ENCODE assay signal across 9 cellular contexts in genomic region chr17:17354560-17355357, GRCh38. TPM values are rescaled to one million over a fixed set of nuclear protein-coding genes. Genes with fewer than 3 reads are reported as not detected.
DNase-seq lines count a peak whose midpoint lies in the region; TF ChIP-seq lines count a peak whose summit lies in the region.
"Had no signal": no experiment of that assay in that cellular context is flagged by ENCODE, and none has a peak within 500 bp of the region (broad histone marks: within the 10 kb centered on the region; RNA-seq: fewer than 3 reads in every experiment).

No MANE protein-coding gene starts in this region.

- H3K4me1 Mint-ChIP-seq in neural crest cell, result peaks cover 11% of the 10 kb centered on the region

- no peak overlapping the region for H3K27ac Mint-ChIP-seq in neural crest cell (ENCODE audit: unreplicated experiment)
- H3K27ac Mint-ChIP-seq: IgD-negative memory B cell had no signal

- no peak overlapping the region for H3K4me2 ChIP-seq in Karpas-422 (ENCODE audit: low read depth, low read length, poor library complexity, severe bottlenecking)

- H3K27me3 ChIP-seq in Karpas-422 (ENCODE audit: low read length), result no peaks in the 10 kb centered on the region
- no peaks in the 10 kb centered on the region for H3K27me3 ChIP-seq in Peyer's patch

- H3K27ac ChIP-seq in Karpas-422 (ENCODE audit: low read length) (no peak overlapping the region), Peyer's patch (no peak overlapping the region), substantia nigra (ENCODE audit: low read depth, low read length, poor library complexity, severe bottlenecking) (no peak overlapping the region)

- no peak overlapping the region; the same call in 1 of the 2 replicates for H2AFZ ChIP-seq in Karpas-422 (ENCODE audit: low read length)

- no peak for TF ChIP-seq POLR2A in Peyer's patch (IDR thresholded peaks at IDR 0.05)

- H3K36me3 ChIP-seq in Karpas-422 (ENCODE audit: insufficient read depth, low read length) (no peaks in the 10 kb centered on the region), Peyer's patch (no peaks in the 10 kb centered on the region)

- peak; percentile 61 for DNase-seq in COLO829 (ENCODE audit: low spot score)
- DNase-seq in Karpas-422, result peak; percentile 90
- DNase-seq in Peyer's patch, result peak; percentile 64 to 89 (median 80)
- DNase-seq in activated T-cell treated with anti-CD3 and anti-CD28 coated beads, Interleukin-2, amount 50 U/mL, for 48 hours, result peak; percentile 83 to 86
- DNase-seq in fibroblast of mammary gland (ENCODE audit: low read depth), result peak; percentile 62
- DNase-seq in neural crest cell (ENCODE audit: low read depth, low spot score), result peak; percentile 80
- DNase-seq in substantia nigra (lab: John Stamatoyannopoulos, UW), result peak in 37 of 49 donors; percentile 15 to 70 (median 52)
- no peak for DNase-seq in middle frontal gyrus (ENCODE audit: extremely low spot score, low spot score)

- no peak overlapping the region for H3K4me3 ChIP-seq in Karpas-422 (ENCODE audit: low read length)
- no peak overlapping the region for H3K4me3 ChIP-seq in Peyer's patch
- H3K4me3 ChIP-seq in fibroblast of mammary gland (ENCODE audit: control insufficient read depth, low read depth, low read length), result no peak overlapping the region

- H3K9me3 ChIP-seq in Karpas-422 (ENCODE audit: low read length) (peaks cover 1% of the 10 kb centered on the region; the same call in 1 of the 2 replicates), Peyer's patch (no peaks in the 10 kb centered on the region)

- H3K9me2 ChIP-seq in Karpas-422 (replicated peaks; ENCODE audit: insufficient read depth, low read length), result no peaks in the 10 kb centered on the region

- H3K27me3 Mint-ChIP-seq in neural crest cell (ENCODE audit: low read depth), result no peaks in the 10 kb centered on the region

- H3K79me2 ChIP-seq in Karpas-422 (ENCODE audit: low read length), result no peaks in the 10 kb centered on the region

- no peaks in the 10 kb centered on the region for H4K20me1 ChIP-seq in Karpas-422 (ENCODE audit: insufficient read depth, low read depth, low read length)

- no peak overlapping the region for H3K4me3 Mint-ChIP-seq in neural crest cell
- H3K4me3 Mint-ChIP-seq: IgD-negative memory B cell had no signal

- TF ChIP-seq CTCF in Peyer's patch (IDR thresholded peaks at IDR 0.05), result peak; percentile 85 to 94 (median 88)
- TF ChIP-seq CTCF in fibroblast of mammary gland (conservative IDR thresholded peaks at IDR 0.05; ENCODE audit: control insufficient read depth, insufficient read depth, low read depth, low read length), result peak; percentile 75
- peak; percentile 91 for TF ChIP-seq CTCF in neural crest cell (conservative IDR thresholded peaks at IDR 0.05)

- H3K36me3 Mint-ChIP-seq in neural crest cell (ENCODE audit: low read depth), result peaks cover 2% of the 10 kb centered on the region
- H3K36me3 Mint-ChIP-seq: IgD-negative memory B cell had no signal

- H3K4me1 ChIP-seq in Karpas-422 (ENCODE audit: low read length) (peaks cover 3% of the 10 kb centered on the region), Peyer's patch (no peaks in the 10 kb centered on the region)

- H3K9ac ChIP-seq in Karpas-422 (ENCODE audit: low read length), result no peak overlapping the region

- H3K9me3 Mint-ChIP-seq in neural crest cell, result peaks cover 5% of the 10 kb centered on the region

RNA-seq across cellular contexts. Expression of gene NT5M, which starts 51.6 kb away (rescaled TPM):
- total RNA-seq in Karpas-422 (2014; rRNA removed; shearing (Covaris generic); ENCODE audit: low replicate concordance), result 23.6 and 38.0 TPM in 2 replicates
- total RNA-seq in Peyer's patch (1 to 10 TPM in 1 of 4 donors, not detected in 3; 1.5 TPM), neural crest cell (8.4 and 10.3 TPM in 2 replicates)
